1 cellular context compared by ENCODE assay signal in the genomic region with DNA sequence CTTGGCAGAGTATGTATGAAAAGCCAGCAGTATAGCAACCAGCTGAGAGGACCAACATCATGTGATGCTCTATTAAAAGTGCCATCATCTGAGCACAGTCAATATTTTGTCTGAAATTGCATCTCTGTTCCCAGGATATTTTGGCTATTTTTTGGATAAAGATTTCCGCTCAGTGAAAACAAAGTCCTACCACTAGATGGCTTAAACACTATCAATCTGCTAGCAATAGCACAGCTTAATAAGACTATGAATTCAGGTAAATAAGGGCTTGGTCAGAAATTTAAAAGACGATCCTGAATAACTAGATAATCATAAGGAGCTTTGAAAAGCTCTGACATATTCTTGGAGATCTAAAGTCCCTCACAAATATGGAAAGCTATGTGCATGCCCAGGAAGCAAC.
TF ChIP-seq lines count a peak whose summit lies in the region.

No MANE protein-coding gene starts in this region.

TF ChIP-seq in GM12878, 131 proteins besides CTCF, POLR2A, EP300 and RAD21 (continued from another document):
- TF ChIP-seq, protein P1, sequence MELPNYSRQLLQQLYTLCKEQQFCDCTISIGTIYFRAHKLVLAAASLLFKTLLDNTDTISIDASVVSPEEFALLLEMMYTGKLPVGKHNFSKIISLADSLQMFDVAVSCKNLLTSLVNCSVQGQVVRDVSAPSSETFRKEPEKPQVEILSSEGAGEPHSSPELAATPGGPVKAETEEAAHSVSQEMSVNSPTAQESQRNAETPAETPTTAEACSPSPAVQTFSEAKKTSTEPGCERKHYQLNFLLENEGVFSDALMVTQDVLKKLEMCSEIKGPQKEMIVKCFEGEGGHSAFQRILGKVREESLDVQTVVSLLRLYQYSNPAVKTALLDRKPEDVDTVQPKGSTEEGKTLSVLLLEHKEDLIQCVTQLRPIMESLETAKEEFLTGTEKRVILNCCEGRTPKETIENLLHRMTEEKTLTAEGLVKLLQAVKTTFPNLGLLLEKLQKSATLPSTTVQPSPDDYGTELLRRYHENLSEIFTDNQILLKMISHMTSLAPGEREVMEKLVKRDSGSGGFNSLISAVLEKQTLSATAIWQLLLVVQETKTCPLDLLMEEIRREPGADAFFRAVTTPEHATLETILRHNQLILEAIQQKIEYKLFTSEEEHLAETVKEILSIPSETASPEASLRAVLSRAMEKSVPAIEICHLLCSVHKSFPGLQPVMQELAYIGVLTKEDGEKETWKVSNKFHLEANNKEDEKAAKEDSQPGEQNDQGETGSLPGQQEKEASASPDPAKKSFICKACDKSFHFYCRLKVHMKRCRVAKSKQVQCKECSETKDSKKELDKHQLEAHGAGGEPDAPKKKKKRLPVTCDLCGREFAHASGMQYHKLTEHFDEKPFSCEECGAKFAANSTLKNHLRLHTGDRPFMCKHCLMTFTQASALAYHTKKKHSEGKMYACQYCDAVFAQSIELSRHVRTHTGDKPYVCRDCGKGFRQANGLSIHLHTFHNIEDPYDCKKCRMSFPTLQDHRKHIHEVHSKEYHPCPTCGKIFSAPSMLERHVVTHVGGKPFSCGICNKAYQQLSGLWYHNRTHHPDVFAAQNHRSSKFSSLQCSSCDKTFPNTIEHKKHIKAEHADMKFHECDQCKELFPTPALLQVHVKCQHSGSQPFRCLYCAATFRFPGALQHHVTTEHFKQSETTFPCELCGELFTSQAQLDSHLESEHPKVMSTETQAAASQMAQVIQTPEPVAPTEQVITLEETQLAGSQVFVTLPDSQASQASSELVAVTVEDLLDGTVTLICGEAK (IDR thresholded peaks at IDR 0.05; ENCODE audit: borderline replicate concordance): no peak
- TF ChIP-seq ZNF384 (IDR thresholded peaks at IDR 0.05; ENCODE audit: borderline replicate concordance, low read depth, low read length) (no peak), CHD1 (IDR thresholded peaks at IDR 0.05; ENCODE audit: low read depth, low read length) (no peak), POLR2AphosphoS5 (IDR thresholded peaks at IDR 0.05; ENCODE audit: low read length) (no peak)
- TF ChIP-seq, protein P2, sequence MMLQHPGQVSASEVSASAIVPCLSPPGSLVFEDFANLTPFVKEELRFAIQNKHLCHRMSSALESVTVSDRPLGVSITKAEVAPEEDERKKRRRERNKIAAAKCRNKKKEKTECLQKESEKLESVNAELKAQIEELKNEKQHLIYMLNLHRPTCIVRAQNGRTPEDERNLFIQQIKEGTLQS (IDR thresholded peaks at IDR 0.05; ENCODE audit: borderline replicate concordance, extremely low read depth, low read depth, low read length): no peak
- TF ChIP-seq, protein P3, sequence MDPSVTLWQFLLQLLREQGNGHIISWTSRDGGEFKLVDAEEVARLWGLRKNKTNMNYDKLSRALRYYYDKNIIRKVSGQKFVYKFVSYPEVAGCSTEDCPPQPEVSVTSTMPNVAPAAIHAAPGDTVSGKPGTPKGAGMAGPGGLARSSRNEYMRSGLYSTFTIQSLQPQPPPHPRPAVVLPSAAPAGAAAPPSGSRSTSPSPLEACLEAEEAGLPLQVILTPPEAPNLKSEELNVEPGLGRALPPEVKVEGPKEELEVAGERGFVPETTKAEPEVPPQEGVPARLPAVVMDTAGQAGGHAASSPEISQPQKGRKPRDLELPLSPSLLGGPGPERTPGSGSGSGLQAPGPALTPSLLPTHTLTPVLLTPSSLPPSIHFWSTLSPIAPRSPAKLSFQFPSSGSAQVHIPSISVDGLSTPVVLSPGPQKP (IDR thresholded peaks at IDR 0.05; ENCODE audit: low read depth, low read length): no peak
